In genomic region chr4:61734409-61734808, GRCh38 we compare ENCODE assay signal across 2 cellular contexts.
TF ChIP-seq lines count a peak whose summit lies in the region.

No MANE protein-coding gene starts in this region.

TF ChIP-seq in GM23338, 12 proteins besides CTCF, POLR2A, EP300 and RAD21 (continued from another document):
- TF ChIP-seq REST (IDR thresholded peaks at IDR 0.05; ENCODE audit: unreplicated experiment) (no peak), ZNF331 (CRISPR knock-in tag; IDR thresholded peaks at IDR 0.05; ENCODE audit: low read depth) (no peak), EZH2phosphoT487 (IDR thresholded peaks at IDR 0.05; ENCODE audit: unreplicated experiment) (no peak), ZNF462 (CRISPR knock-in tag; IDR thresholded peaks at IDR 0.05) (no peak), NANOG (IDR thresholded peaks at IDR 0.05; ENCODE audit: borderline replicate concordance) (no peak), STAT1 (IDR thresholded peaks at IDR 0.05; ENCODE audit: unreplicated experiment) (no peak)

TF ChIP-seq in WTC11, 78 proteins besides CTCF, POLR2A, EP300 and RAD21 (continued from another document):
- TF ChIP-seq GTF2I (CRISPR knock-in tag; conservative IDR thresholded peaks at IDR 0.05) (no peak), CBFB (CRISPR knock-in tag; IDR thresholded peaks at IDR 0.05; ENCODE audit: low read depth) (no peak), SOX15 (CRISPR knock-in tag; IDR thresholded peaks at IDR 0.05) (no peak), AR (CRISPR knock-in tag; IDR thresholded peaks at IDR 0.05) (peak; percentile 82; the same call in 1 of the 2 replicates), SMAD3 (CRISPR knock-in tag; IDR thresholded peaks at IDR 0.05; ENCODE audit: borderline replicate concordance) (no peak)
